In genomic region chr3:12993623-12994356, GRCh38 we compare ENCODE assay signal across 8 cellular contexts.
DNase-seq lines count a peak whose midpoint lies in the region; ATAC-seq and TF ChIP-seq lines count a peak whose summit lies in the region.

No MANE protein-coding gene starts in this region.

- no TSS peak for BruUV-seq in Calu3 (replicated peaks; lab: Mats Ljungman, UMichigan)
- no TSS peak for BruUV-seq in HCT116 (replicated peaks; lab: Mats Ljungman, UMichigan)

- no peaks in the 10 kb centered on the region for H3K9me2 ChIP-seq in HCT116 (ENCODE audit: insufficient read depth)

- no peaks in the 10 kb centered on the region for H4K20me1 ChIP-seq in HCT116 (ENCODE audit: insufficient read depth)

- no peaks in the 10 kb centered on the region for H3K79me2 ChIP-seq in HCT116 (ENCODE audit: insufficient read depth, low read length)
- peaks cover 2% of the 10 kb centered on the region for H3K79me2 ChIP-seq in parathyroid adenoma

- H3K9me3 Mint-ChIP-seq in Calu3 (ENCODE audit: low read depth, unreplicated experiment): no peaks in the 10 kb centered on the region
- no peaks in the 10 kb centered on the region for H3K9me3 Mint-ChIP-seq in activated B cell treated with CpG ODN at 0.5 μM for 24 hours

- peak overlapping the region; percentile 73; the same call in 1 of the 2 replicates for H3K27ac ChIP-seq in HCT116 (ENCODE audit: low read depth, low read length)
- peak overlapping the region; percentile 65 to 95 (median 92) for H3K27ac ChIP-seq in gastroesophageal sphincter
- peak overlapping the region; percentile 91 for H3K27ac ChIP-seq in parathyroid adenoma

- peak overlapping the region; percentile 83 to 94 for H3K4me3 ChIP-seq in HCT116 (replicated peaks in 1 of 2; ENCODE audit: low read depth in 1 of 2, low read length in 2 of 2)
- H3K4me3 ChIP-seq in gastroesophageal sphincter: peak overlapping the region; percentile 68 to 88
- H3K4me3 ChIP-seq in parathyroid adenoma (ENCODE audit: low read depth, low read length): peak overlapping the region; percentile 91

- RAD21 ChIA-PET in HCT116 (lab: Charles Lee; ENCODE audit: low non-redundant PET in 1 of 2, low total read pairs in 2 of 2, uncharacterized antibody in 2 of 2, unreplicated experiment in 2 of 2): no interaction called here

- H3K4me1 ChIP-seq in HCT116 (ENCODE audit: control insufficient read depth in 1 of 2, insufficient read depth in 2 of 2, low read length in 2 of 2) (peaks cover 12 to 33% of the 10 kb centered on the region in 2 experiments), gastroesophageal sphincter (peaks cover 0 to 60% (median 17%) of the 10 kb centered on the region in 3 donors), parathyroid adenoma (peaks cover 17% of the 10 kb centered on the region)

- no peak for DNase-seq in Calu3
- DNase-seq in HCT116 (ENCODE audit: low read depth, low spot score): no peak
- peak; percentile 35 for DNase-seq in activated B cell treated with CpG ODN at 0.5 μM for 24 hours
- DNase-seq in DMS79 treated with DMSO at 0.1 percent for 48 hours (lab: John Stamatoyannopoulos, UW): no peak
- DNase-seq in mesenteric fat pad (ENCODE audit: low spot score): no peak
- no peak for DNase-seq in NCI-H2081 treated with DMSO at 0.1 percent for 48 hours (lab: John Stamatoyannopoulos, UW)

- TF ChIP-seq EP300 in gastroesophageal sphincter (IDR thresholded peaks at IDR 0.05): no peak

- WGBS in gastroesophageal sphincter (ENCODE audit: low coverage in 1 of 2), 2 donors: no CpG with 5 or more reads among the region's 107 CpGs

- CTCF ChIA-PET in Calu3 (lab: Charles Lee): interaction anchor here (0.7 kb wide), 1 partner anchor 94 kb away, joined by 3 read pairs; no protein-coding TSS in a partner anchor
- CTCF ChIA-PET in HCT116 (lab: Charles Lee): interaction anchor here (1.6 to 3.0 kb wide), 2 partner anchors 10 to 28 kb away, joined by 8 to 35 read pairs; no protein-coding TSS in a partner anchor
- CTCF ChIA-PET in activated B cell treated with CpG ODN at 0.5 μM for 24 hours (lab: Charles Lee): interaction anchor here (1.4 to 3.4 kb wide), 6 partner anchors 11 to 98 kb away, joined by 3 to 18 read pairs (median 9); no protein-coding TSS in a partner anchor

- H3K4me1 Mint-ChIP-seq in Calu3 (ENCODE audit: low read depth, unreplicated experiment): peaks cover under 1% of the 10 kb centered on the region
- H3K4me1 Mint-ChIP-seq in activated B cell treated with CpG ODN at 0.5 μM for 24 hours: peaks cover 85% of the 10 kb centered on the region

- TF ChIP-seq POLR2A in HCT116 (IDR thresholded peaks at IDR 0.05; ENCODE audit: borderline replicate concordance, extremely low read depth, insufficient read depth, insufficient read length): no peak
- TF ChIP-seq POLR2A in gastroesophageal sphincter (IDR thresholded peaks at IDR 0.05): no peak

- H3K36me3 ChIP-seq in HCT116 (ENCODE audit: control insufficient read depth in 1 of 2, insufficient read depth in 2 of 2, low read length in 2 of 2) (no peaks in the 10 kb centered on the region), gastroesophageal sphincter (no peaks in the 10 kb centered on the region), parathyroid adenoma (ENCODE audit: control insufficient read depth, insufficient read depth, low read length) (no peaks in the 10 kb centered on the region)

- peak overlapping the region; percentile 79 for H3K4me3 Mint-ChIP-seq in Calu3 (ENCODE audit: low read depth, unreplicated experiment)
- H3K4me3 Mint-ChIP-seq in activated B cell treated with CpG ODN at 0.5 μM for 24 hours: peak overlapping the region; percentile 89

- TF ChIP-seq RAD21 in HCT116 (IDR thresholded peaks at IDR 0.05; ENCODE audit: low read depth): no peak

- POLR2A ChIA-PET in HCT116 (lab: Charles Lee): no interaction called here
- POLR2A ChIA-PET in activated B cell treated with CpG ODN at 0.5 μM for 24 hours (lab: Charles Lee): interaction anchor here (0.7 to 5.5 kb wide), 9 partner anchors 11 to 458 kb away, joined by 3 to 65 read pairs (median 5); no protein-coding TSS in a partner anchor

- H3K4me2 ChIP-seq in HCT116 (ENCODE audit: low read length): peak overlapping the region; percentile 100
- H3K4me2 ChIP-seq in parathyroid adenoma (ENCODE audit: low read length): peak overlapping the region; percentile 100

- H3K27me3 ChIP-seq in HCT116 (ENCODE audit: insufficient read depth, low read length) (no peaks in the 10 kb centered on the region), gastroesophageal sphincter (no peaks in the 10 kb centered on the region), parathyroid adenoma (ENCODE audit: control insufficient read depth, insufficient read depth, low read length) (no peaks in the 10 kb centered on the region)

- intact Hi-C loops in Calu3 (cut with micrococcal nuclease; ENCODE audit: unreplicated experiment): no loop called here
- intact Hi-C loops in HCT116 (cut with micrococcal nuclease): loop anchor here (2.0 kb wide), 1 partner anchor 125 kb away; no protein-coding TSS in a partner anchor
- intact Hi-C loops in activated B cell treated with CpG ODN at 0.5 μM for 24 hours (cut with micrococcal nuclease): loop anchor here (2.0 kb wide), 3 partner anchors 39 to 79 kb away; partner anchors contain the start of gene IQSEC1

- H3K27me3 Mint-ChIP-seq in Calu3 (ENCODE audit: unreplicated experiment) (no peaks in the 10 kb centered on the region), activated B cell treated with CpG ODN at 0.5 μM for 24 hours (no peaks in the 10 kb centered on the region)

- H3K9me3 ChIP-seq in HCT116 (ENCODE audit: control insufficient read depth in 1 of 2, insufficient read depth in 1 of 2, low read depth in 1 of 2, low read length in 2 of 2) (no peaks in the 10 kb centered on the region), gastroesophageal sphincter (no peaks in the 10 kb centered on the region), parathyroid adenoma (ENCODE audit: control insufficient read depth, low read length) (no peaks in the 10 kb centered on the region)

- peaks cover 10% of the 10 kb centered on the region for H3K36me3 Mint-ChIP-seq in Calu3 (ENCODE audit: insufficient read depth, unreplicated experiment)
- peaks cover 64% of the 10 kb centered on the region for H3K36me3 Mint-ChIP-seq in activated B cell treated with CpG ODN at 0.5 μM for 24 hours (ENCODE audit: low read depth)

- TF ChIP-seq CTCF in Calu3 (IDR thresholded peaks at IDR 0.05; ENCODE audit: unreplicated experiment): no peak
- TF ChIP-seq CTCF in HCT116 (IDR thresholded peaks at IDR 0.05 in 2 of 3, conservative IDR thresholded peaks at IDR 0.05 in 1 of 3; ENCODE audit: borderline replicate concordance in 1 of 3, insufficient read depth in 1 of 3, low read depth in 2 of 3, low read length in 2 of 3): no peak
- no peak for TF ChIP-seq CTCF in activated B cell treated with CpG ODN at 0.5 μM for 24 hours (IDR thresholded peaks at IDR 0.05)
- TF ChIP-seq CTCF in gastroesophageal sphincter (IDR thresholded peaks at IDR 0.05): no peak
- TF ChIP-seq CTCF in parathyroid adenoma (IDR thresholded peaks at IDR 0.05): no peak

- H2AFZ ChIP-seq in HCT116 (ENCODE audit: low read depth, low read length, poor library complexity, severe bottlenecking) (no peak overlapping the region), parathyroid adenoma (peak overlapping the region; percentile 79)

- peak overlapping the region; percentile 79 for H3K9ac ChIP-seq in HCT116 (ENCODE audit: low read length)
- H3K9ac ChIP-seq in parathyroid adenoma: peak overlapping the region; percentile 51

- peak; percentile 50 for ATAC-seq in HCT116
- ATAC-seq in activated B cell treated with CpG ODN at 0.5 μM for 24 hours (ENCODE audit: low read depth): peak; percentile 8
- ATAC-seq in gastroesophageal sphincter: peak; percentile 60

- no peak overlapping the region for H3K27ac Mint-ChIP-seq in Calu3 (ENCODE audit: unreplicated experiment)
- peak overlapping the region; percentile 12 for H3K27ac Mint-ChIP-seq in activated B cell treated with CpG ODN at 0.5 μM for 24 hours

TF ChIP-seq in HCT116, 20 proteins besides CTCF, POLR2A, EP300 and RAD21:
- TF ChIP-seq ZFX (IDR thresholded peaks at IDR 0.05) (0 out of 2 replicates have a peak, but pooled peaks have one; percentile 8), ZBTB33 (IDR thresholded peaks at IDR 0.05; ENCODE audit: extremely low read depth, insufficient replicate concordance, low read length) (no peak)

Comparison
In these comparisons a context has a peak if more than half of its experiments do, and no peak if none do; other contexts are left out.
1. ATAC-seq: peak in every context shown above with its lines; median percentile 60 in gastroesophageal sphincter; 50 in HCT116; 8 in activated B cell treated with CpG ODN at 0.5 μM for 24 hours.